19 cellular contexts compared by ENCODE assay signal in genomic region chr19:42474743-42475142, GRCh38. TPM values are rescaled to one million over a fixed set of nuclear protein-coding genes. Genes with fewer than 3 reads are reported as not detected.
"Had no signal": no experiment of that assay in that cellular context is flagged by ENCODE, and none has a peak within 500 bp of the region (broad histone marks: within the 10 kb centered on the region; RNA-seq: fewer than 3 reads in every experiment).

No MANE protein-coding gene starts in this region.

- DNase-seq: activated naive CD4-positive, alpha-beta T cell; activated naive CD8-positive, alpha-beta T cell treated with anti-CD3 and anti-CD28 coated beads, Interleukin-2, amount 10 ng/mL, durations not matched to agents 7 days and 5 days; activated T-cell treated with anti-CD3 and anti-CD28 coated beads for 4 hours; brain microvascular endothelial cell; kidney glomerular epithelial cell; right lobe of liver; stimulated activated CD4-positive, alpha-beta T cell treated with anti-CD3 and anti-CD28 coated beads, Interleukin-4, amount 100 ng/mL, for 4 hours; stimulated activated CD8-positive, alpha-beta memory T cell treated with anti-CD3 and anti-CD28 coated beads, Interleukin-4, amount 100 ng/mL, for 48 hours; stimulated activated naive CD8-positive, alpha-beta T cell treated with anti-CD3 and anti-CD28 coated beads, Interleukin-15, Interleukin-2, amounts not matched to agents 100 U/mL and 50 U/mL, for 24 hours; T-helper 9 cell; upper lobe of right lung had no signal

- H3K27ac ChIP-seq: brain microvascular endothelial cell, hepatocyte, right lobe of liver, thoracic aorta, upper lobe of right lung had no signal

- H3K4me3 ChIP-seq: hepatocyte, right lobe of liver, smooth muscle cell, thoracic aorta, upper lobe of right lung had no signal

- H3K27me3 ChIP-seq: brain microvascular endothelial cell, hepatocyte, right lobe of liver, upper lobe of right lung had no signal

- ATAC-seq: activated CD4-positive, CD25-positive, alpha-beta regulatory T cell treated with anti-CD3 and anti-CD28 coated beads, Interleukin-2, amount 50 U/mL, for 24 hours; right lobe of liver; stimulated activated naive CD8-positive, alpha-beta T cell treated with anti-CD3 and anti-CD28 coated beads, Interleukin-15, Interleukin-2, amounts not matched to agents 100 U/mL and 50 U/mL, for 24 hours; upper lobe of right lung had no signal

- H3K9me3 ChIP-seq: right lobe of liver, thoracic aorta, upper lobe of right lung had no signal

- H3K36me3 ChIP-seq: brain microvascular endothelial cell, right lobe of liver, thoracic aorta, upper lobe of right lung had no signal

RNA-seq across cellular contexts. Expression of gene CXCL17, which starts 32.0 kb away (rescaled TPM):
- total RNA-seq: activated naive CD8-positive, alpha-beta T cell treated with anti-CD3 and anti-CD28 coated beads, Interleukin-2, amount 10 ng/mL, durations not matched to agents 7 days and 5 days; epithelial cell of proximal tubule; mesenteric fat pad; osteoblast; pulmonary artery endothelial cell; smooth muscle cell had no signal
- polyA plus RNA-seq: smooth muscle cell had no signal

RNA-seq across cellular contexts. Expression of gene CEACAM1, which starts 53.5 kb away (rescaled TPM):
- total RNA-seq: osteoblast had no signal
